Comparison of ENCODE assay signal across 20 cellular contexts in genomic region chr20:44181611-44182010, GRCh38. TPM values are rescaled to one million over a fixed set of nuclear protein-coding genes. Genes with fewer than 3 reads are reported as not detected.
DNase-seq lines count a peak whose midpoint lies in the region; ATAC-seq, FAIRE-seq and TF ChIP-seq lines count a peak whose summit lies in the region.
"Had no signal": no experiment of that assay in that cellular context is flagged by ENCODE, and none has a peak within 500 bp of the region (broad histone marks: within the 10 kb centered on the region; RNA-seq: fewer than 3 reads in every experiment).

No MANE protein-coding gene starts in this region.

- H3K4me3 ChIP-seq in PC-9: no peak overlapping the region
- H3K4me3 ChIP-seq in heart left ventricle: peak overlapping the region in 9 of 12 donors; percentile 8 to 87 (median 68)
- H3K4me3 ChIP-seq: GM23338 had no signal

- peaks cover 12% of the 10 kb centered on the region for H3K4me1 Mint-ChIP-seq in progenitor cell of endocrine pancreas (ENCODE audit: low read depth)
- H3K4me1 Mint-ChIP-seq in natural killer cell treated with Interleukin-12 subunit alpha and Interleukin-12 subunit beta and Interleukin-15 and Interleukin-18, amount 100 ng/mL, for 72 hours (ENCODE audit: low read depth in 2 of 2): no peaks in the 10 kb centered on the region

- CTCF ChIA-PET in PC-9 (lab: Charles Lee): interaction anchor here (0.7 kb wide), 1 partner anchor 591 kb away, joined by 3 read pairs; the partner anchor contains the start of gene IFT52

- BruUV-seq in PC-9 (replicated peaks; lab: Mats Ljungman, UMichigan): no TSS peak

- H3K9me3 ChIP-seq in PC-9 (ENCODE audit: insufficient read depth, low read depth): no peaks in the 10 kb centered on the region
- no peaks in the 10 kb centered on the region for H3K9me3 ChIP-seq in heart left ventricle

- POLR2A ChIA-PET in PC-9 (lab: Charles Lee; ENCODE audit: unreplicated experiment): no interaction called here

- no peaks in the 10 kb centered on the region for H4K20me1 ChIP-seq in PC-9 (ENCODE audit: insufficient read depth)

- H3K4me1 ChIP-seq in PC-9 (replicated peaks; ENCODE audit: insufficient read depth) (peaks cover 81% of the 10 kb centered on the region), heart left ventricle (peaks cover 0 to 49% (median 19%) of the 10 kb centered on the region in 12 donors)

- H3K27me3 Mint-ChIP-seq in progenitor cell of endocrine pancreas: peaks cover 14% of the 10 kb centered on the region
- H3K27me3 Mint-ChIP-seq in natural killer cell treated with Interleukin-12 subunit alpha and Interleukin-12 subunit beta and Interleukin-15 and Interleukin-18, amount 100 ng/mL, for 72 hours: peaks cover 25 to 43% of the 10 kb centered on the region in 2 donors

- no peaks in the 10 kb centered on the region for H3K36me3 Mint-ChIP-seq in progenitor cell of endocrine pancreas (ENCODE audit: insufficient read depth)
- H3K36me3 Mint-ChIP-seq in natural killer cell treated with Interleukin-12 subunit alpha and Interleukin-12 subunit beta and Interleukin-15 and Interleukin-18, amount 100 ng/mL, for 72 hours: no peaks in the 10 kb centered on the region
- H3K36me3 Mint-ChIP-seq: naive thymus-derived CD4-positive, alpha-beta T cell; WTC11 had no signal

- ATAC-seq in heart left ventricle (peak; percentile 18 to 49 (median 23)), GM21529 (IDR thresholded peaks at IDR 0.05; ENCODE audit: unreplicated experiment) (no peak)
- no peak for ATAC-seq in natural killer cell treated with Interleukin-12 subunit alpha and Interleukin-12 subunit beta and Interleukin-15 and Interleukin-18, amount 100 ng/mL, for 72 hours
- ATAC-seq: HepG2; naive thymus-derived CD4-positive, alpha-beta T cell; sciatic nerve; stimulated activated naive B cell treated with anti-CD40 and anti-IgM and Interleukin-4, amounts not matched to agents 10 μg/mL and 1 μg/mL and 100 μg/mL, for 72 hours had no signal

- H3K36me3 ChIP-seq in PC-9 (ENCODE audit: low read depth) (0 out of 2 replicates have a peak, but pooled peaks cover 7% of the 10 kb centered on the region), heart left ventricle (peaks cover 0 to 2% (median 0%) of the 10 kb centered on the region in 9 donors)

- DNase-seq in COR-L47 (lab: John Stamatoyannopoulos, UW): peak; percentile 26
- no peak for DNase-seq in PC-9
- peak in 3 of 5 donors; percentile 45 to 68 (median 53) for DNase-seq in heart left ventricle
- no peak for DNase-seq in progenitor cell of endocrine pancreas (ENCODE audit: low spot score, unreplicated experiment)
- no peak for DNase-seq in activated naive CD4-positive, alpha-beta T cell treated with Interleukin-2 at 50 U/mL for 16 hours
- no peak for DNase-seq in H54 (ENCODE audit: insufficient read length, low spot score)
- DNase-seq in natural killer cell treated with Interleukin-12 subunit alpha and Interleukin-12 subunit beta and Interleukin-15 and Interleukin-18, amount 100 ng/mL, for 72 hours (ENCODE audit: low spot score): no peak
- DNase-seq: activated naive CD4-positive, alpha-beta T cell treated with anti-CD3 and anti-CD28 coated beads for 36 hours; glutamatergic neuron; naive thymus-derived CD4-positive, alpha-beta T cell; NCI-H1105; NCI-H446; stimulated activated naive B cell treated with anti-CD40 and anti-IgM and Interleukin-4, amounts not matched to agents 10 μg/mL and 1 μg/mL and 100 μg/mL, for 72 hours had no signal

- H3K27me3 ChIP-seq in PC-9 (ENCODE audit: insufficient read depth, low read depth) (no peaks in the 10 kb centered on the region), heart left ventricle (peaks cover 0 to 7% (median 0%) of the 10 kb centered on the region in 9 donors)

- intact Hi-C loops in PC-9 (cut with micrococcal nuclease; ENCODE audit: unreplicated experiment): no loop called here
- intact Hi-C loops in heart left ventricle (cut with DNase I): loop anchor here in 4 of 10 donors (5.0 kb wide), 2 partner anchors 39 to 44 kb away; no protein-coding TSS in a partner anchor

- FAIRE-seq in H54 (lab: Jason Lieb, UNC): no peak
- FAIRE-seq: bronchial epithelial cell, endothelial cell of umbilical vein, HepG2 had no signal

- H2AFZ ChIP-seq in PC-9: no peak overlapping the region

- H3K79me2 ChIP-seq in PC-9 (ENCODE audit: low read depth): peaks cover 90% of the 10 kb centered on the region

- H3F3A ChIP-seq in PC-9 (ENCODE audit: insufficient read depth, low read depth): peaks cover 45% of the 10 kb centered on the region; the same call in 1 of the 2 replicates

- TF ChIP-seq CTCF in PC-9 (conservative IDR thresholded peaks at IDR 0.05) (no peak), heart left ventricle (IDR thresholded peaks at IDR 0.05) (no peak), progenitor cell of endocrine pancreas (IDR thresholded peaks at IDR 0.05; ENCODE audit: unreplicated experiment) (no peak)

- H3K27ac ChIP-seq in PC-9 (0 out of 2 replicates have a peak overlapping the region, but pooled peaks have one; percentile 19), heart left ventricle (peak overlapping the region; percentile 64 to 97 (median 88))

- H3K9me2 ChIP-seq in PC-9 (ENCODE audit: insufficient read depth): no peaks in the 10 kb centered on the region

- H3K4me3 Mint-ChIP-seq in progenitor cell of endocrine pancreas (ENCODE audit: low read depth): no peak overlapping the region
- H3K4me3 Mint-ChIP-seq in natural killer cell treated with Interleukin-12 subunit alpha and Interleukin-12 subunit beta and Interleukin-15 and Interleukin-18, amount 100 ng/mL, for 72 hours: no peak overlapping the region
- H3K4me3 Mint-ChIP-seq: activated naive CD4-positive, alpha-beta T cell treated with anti-CD3 and anti-CD28 coated beads for 36 hours; GM23338; naive thymus-derived CD4-positive, alpha-beta T cell; stimulated activated naive B cell treated with anti-CD40 and anti-IgM and Interleukin-4, amounts not matched to agents 10 μg/mL and 1 μg/mL and 100 μg/mL, for 72 hours; WTC11 had no signal

- TF ChIP-seq POLR2A in heart left ventricle (IDR thresholded peaks at IDR 0.05) (no peak), H54 (IDR thresholded peaks at IDR 0.05; ENCODE audit: low read depth, low read length) (no peak)

- 20 to 29% (median 24%) methylated on average over 11 of the region's 11 CpGs for WGBS in heart left ventricle, 4 donors

- H3K4me2 ChIP-seq in PC-9: peak overlapping the region; percentile 93
- H3K4me2 ChIP-seq: GM23338 had no signal

- H3K27ac Mint-ChIP-seq in progenitor cell of endocrine pancreas: peak overlapping the region; percentile 69
- H3K27ac Mint-ChIP-seq in natural killer cell treated with Interleukin-12 subunit alpha and Interleukin-12 subunit beta and Interleukin-15 and Interleukin-18, amount 100 ng/mL, for 72 hours: no peak overlapping the region
- H3K27ac Mint-ChIP-seq: activated naive CD4-positive, alpha-beta T cell treated with anti-CD3 and anti-CD28 coated beads for 36 hours; naive thymus-derived CD4-positive, alpha-beta T cell; stimulated activated naive B cell treated with anti-CD40 and anti-IgM and Interleukin-4, amounts not matched to agents 10 μg/mL and 1 μg/mL and 100 μg/mL, for 72 hours; WTC11 had no signal

- H3K9me3 Mint-ChIP-seq in progenitor cell of endocrine pancreas (ENCODE audit: low read depth): no peaks in the 10 kb centered on the region
- H3K9me3 Mint-ChIP-seq in natural killer cell treated with Interleukin-12 subunit alpha and Interleukin-12 subunit beta and Interleukin-15 and Interleukin-18, amount 100 ng/mL, for 72 hours: no peaks in the 10 kb centered on the region
- H3K9me3 Mint-ChIP-seq: activated naive CD4-positive, alpha-beta T cell treated with anti-CD3 and anti-CD28 coated beads for 36 hours; GM23338; naive thymus-derived CD4-positive, alpha-beta T cell; stimulated activated naive B cell treated with anti-CD40 and anti-IgM and Interleukin-4, amounts not matched to agents 10 μg/mL and 1 μg/mL and 100 μg/mL, for 72 hours; WTC11 had no signal

RNA-seq across cellular contexts. Expression of gene JPH2, which starts 5.4 kb away (rescaled TPM):
- 41.1 and 58.8 TPM in 2 replicates for total RNA-seq in PC-9 (2021)
- total RNA-seq in heart left ventricle: 100 to 1,000 TPM in 8 of 9 donors, 10 to 100 TPM in 1; 99.5 to 219 (median 166) TPM
- polyA plus RNA-seq in heart left ventricle: 100 to 1,000 TPM; 129 to 144 TPM
- total RNA-seq in progenitor cell of endocrine pancreas: 0.12 and 0.24 TPM in 2 replicates
- total RNA-seq in natural killer cell treated with Interleukin-12 subunit alpha and Interleukin-12 subunit beta and Interleukin-15 and Interleukin-18, amount 100 ng/mL, for 72 hours: 1 to 10 TPM; 1.0 to 2.0 TPM
- total RNA-seq: activated naive CD4-positive, alpha-beta T cell treated with anti-CD3 and anti-CD28 coated beads for 36 hours; endothelial cell of umbilical vein; HepG2 had no signal
- polyA plus RNA-seq: endothelial cell of umbilical vein; naive thymus-derived CD4-positive, alpha-beta T cell had no signal

RNA-seq across cellular contexts. Expression of gene OSER1, which starts 29.0 kb away (rescaled TPM):
- total RNA-seq in PC-9 (2021) (113 and 136 TPM in 2 replicates), heart left ventricle (10 to 100 TPM; 20.6 to 39.0 (median 34.1) TPM), progenitor cell of endocrine pancreas (34.9 and 35.0 TPM in 2 replicates)
- polyA plus RNA-seq in heart left ventricle: 10 to 100 TPM; 11.9 to 35.6 TPM
- total RNA-seq in natural killer cell treated with Interleukin-12 subunit alpha and Interleukin-12 subunit beta and Interleukin-15 and Interleukin-18, amount 100 ng/mL, for 72 hours: 10 to 100 TPM; 21.9 to 27.0 TPM

Comparison
In these comparisons a context has a peak if more than half of its experiments do, and no peak if none do; other contexts are left out.
1. DNase-seq: peak in COR-L47 (single experiment) and heart left ventricle (3 of 5); none in PC-9 (0 of 2), progenitor cell of endocrine pancreas (single experiment), activated naive CD4-positive, alpha-beta T cell treated with Interleukin-2 at 50 U/mL for 16 hours (single experiment), H54 (single experiment) and natural killer cell treated with Interleukin-12 subunit alpha and Interleukin-12 subunit beta and Interleukin-15 and Interleukin-18, amount 100 ng/mL, for 72 hours (single experiment).
2. ATAC-seq: peak in heart left ventricle (4 of 4); none in natural killer cell treated with Interleukin-12 subunit alpha and Interleukin-12 subunit beta and Interleukin-15 and Interleukin-18, amount 100 ng/mL, for 72 hours (0 of 2) and GM21529 (single experiment).
3. RNA of gene JPH2, which starts 5.4 kb away (total RNA-seq): 99.5 to 219 TPM in heart left ventricle and 41.1 to 58.8 TPM in PC-9; 1.0 to 2.0 TPM in natural killer cell treated with Interleukin-12 subunit alpha and Interleukin-12 subunit beta and Interleukin-15 and Interleukin-18, amount 100 ng/mL, for 72 hours and 0.12 to 0.24 TPM in progenitor cell of endocrine pancreas; every median in the first group is over 10 times any median in the second.